7 cellular contexts compared by ENCODE assay signal in genomic region chr22:21824962-21825361, GRCh38. TPM values are rescaled to one million over a fixed set of nuclear protein-coding genes. Genes with fewer than 3 reads are reported as not detected.
A peak's percentile ranks its signal among the peaks of the same experiment; 100 is the strongest.
DNase-seq lines count a peak whose midpoint lies in the region; ATAC-seq and TF ChIP-seq lines count a peak whose summit lies in the region.
"Not testable (repeated sequence)": the region's sequence is repeated elsewhere in the genome, so short reads cannot be mapped to it uniquely, and the experiment has no call there.

No MANE protein-coding gene starts in this region.

- not testable (repeated sequence) for DNase-seq in CD14-positive monocyte (ENCODE audit: low spot score); HFFc6; activated B cell treated with CpG ODN at 0.5 μM for 24 hours; immature natural killer cell; natural killer cell treated with Interleukin-12 subunit alpha and Interleukin-12 subunit beta and Interleukin-15 and Interleukin-18, amount 100 ng/mL, for 72 hours (ENCODE audit: low spot score); stimulated activated naive B cell treated with anti-CD40 and anti-IgM and Interleukin-4, amounts not matched to agents 10 μg/mL and 1 μg/mL and 100 μg/mL, for 72 hours

- H3K4me1 Mint-ChIP-seq in CD14-positive monocyte (peaks cover 47% of the 10 kb centered on the region), HFFc6 (ENCODE audit: low read depth) (peaks cover 55% of the 10 kb centered on the region), activated B cell treated with CpG ODN at 0.5 μM for 24 hours (peaks cover 83% of the 10 kb centered on the region), immature natural killer cell (peaks cover 91 to 94% of the 10 kb centered on the region in 2 donors)
- peaks cover 81% of the 10 kb centered on the region for H3K4me1 Mint-ChIP-seq in dendritic cell treated with granulocyte-macrophage colony-stimulating factor and Interleukin-4, amounts not matched to agents 40 ng/mL and 50 ng/mL, for 4 days (ENCODE audit: low read depth)
- H3K4me1 Mint-ChIP-seq in natural killer cell treated with Interleukin-12 subunit alpha and Interleukin-12 subunit beta and Interleukin-15 and Interleukin-18, amount 100 ng/mL, for 72 hours (ENCODE audit: low read depth in 2 of 2), result peaks cover 64 to 76% of the 10 kb centered on the region in 2 donors
- peaks cover 45 to 88% of the 10 kb centered on the region in 2 donors for H3K4me1 Mint-ChIP-seq in stimulated activated naive B cell treated with anti-CD40 and anti-IgM and Interleukin-4, amounts not matched to agents 10 μg/mL and 1 μg/mL and 100 μg/mL, for 72 hours

- not testable (repeated sequence) for H3K9me3 Mint-ChIP-seq in CD14-positive monocyte; HFFc6; activated B cell treated with CpG ODN at 0.5 μM for 24 hours; dendritic cell treated with granulocyte-macrophage colony-stimulating factor and Interleukin-4, amounts not matched to agents 40 ng/mL and 50 ng/mL, for 4 days; immature natural killer cell; natural killer cell treated with Interleukin-12 subunit alpha and Interleukin-12 subunit beta and Interleukin-15 and Interleukin-18, amount 100 ng/mL, for 72 hours; stimulated activated naive B cell treated with anti-CD40 and anti-IgM and Interleukin-4, amounts not matched to agents 10 μg/mL and 1 μg/mL and 100 μg/mL, for 72 hours

- CTCF ChIA-PET in activated B cell treated with CpG ODN at 0.5 μM for 24 hours (lab: Charles Lee), result interaction anchor here (1.6 to 2.1 kb wide), 2 partner anchors 15 to 113 kb away, joined by 4 to 6 read pairs; no protein-coding TSS in a partner anchor

- peaks cover 7 to 20% of the 10 kb centered on the region in 2 donors for H3K36me3 Mint-ChIP-seq in CD14-positive monocyte
- not testable (repeated sequence) for H3K36me3 Mint-ChIP-seq in HFFc6 (ENCODE audit: low read depth); activated B cell treated with CpG ODN at 0.5 μM for 24 hours (ENCODE audit: low read depth); immature natural killer cell; natural killer cell treated with Interleukin-12 subunit alpha and Interleukin-12 subunit beta and Interleukin-15 and Interleukin-18, amount 100 ng/mL, for 72 hours
- H3K36me3 Mint-ChIP-seq in dendritic cell treated with granulocyte-macrophage colony-stimulating factor and Interleukin-4, amounts not matched to agents 40 ng/mL and 50 ng/mL, for 4 days (ENCODE audit: low read depth), result peaks cover 35% of the 10 kb centered on the region
- peaks cover 11 to 20% of the 10 kb centered on the region in 2 donors for H3K36me3 Mint-ChIP-seq in stimulated activated naive B cell treated with anti-CD40 and anti-IgM and Interleukin-4, amounts not matched to agents 10 μg/mL and 1 μg/mL and 100 μg/mL, for 72 hours

- not testable (repeated sequence) for H3K27me3 Mint-ChIP-seq in CD14-positive monocyte (ENCODE audit: low read depth in 3 of 3); HFFc6 (ENCODE audit: insufficient read depth); activated B cell treated with CpG ODN at 0.5 μM for 24 hours; dendritic cell treated with granulocyte-macrophage colony-stimulating factor and Interleukin-4, amounts not matched to agents 40 ng/mL and 50 ng/mL, for 4 days; immature natural killer cell (ENCODE audit: low read depth in 3 of 3); natural killer cell treated with Interleukin-12 subunit alpha and Interleukin-12 subunit beta and Interleukin-15 and Interleukin-18, amount 100 ng/mL, for 72 hours; stimulated activated naive B cell treated with anti-CD40 and anti-IgM and Interleukin-4, amounts not matched to agents 10 μg/mL and 1 μg/mL and 100 μg/mL, for 72 hours

- POLR2A ChIA-PET in activated B cell treated with CpG ODN at 0.5 μM for 24 hours (lab: Charles Lee), result interaction anchor here (0.6 to 2.4 kb wide), 3 partner anchors 10 to 177 kb away, joined by 3 to 13 read pairs (median 3); no protein-coding TSS in a partner anchor

- intact Hi-C loops in CD14-positive monocyte (cut with micrococcal nuclease), result loop anchor here in 1 of 2 donors (5.0 kb wide), 1 partner anchor 32 kb away; no protein-coding TSS in a partner anchor
- intact Hi-C loops in activated B cell treated with CpG ODN at 0.5 μM for 24 hours (cut with micrococcal nuclease); dendritic cell treated with granulocyte-macrophage colony-stimulating factor and Interleukin-4, amounts not matched to agents 40 ng/mL and 50 ng/mL, for 4 days (cut with micrococcal nuclease): not testable (repeated sequence)

- not testable (repeated sequence) for H3K4me3 Mint-ChIP-seq in CD14-positive monocyte; HFFc6; activated B cell treated with CpG ODN at 0.5 μM for 24 hours; dendritic cell treated with granulocyte-macrophage colony-stimulating factor and Interleukin-4, amounts not matched to agents 40 ng/mL and 50 ng/mL, for 4 days; stimulated activated naive B cell treated with anti-CD40 and anti-IgM and Interleukin-4, amounts not matched to agents 10 μg/mL and 1 μg/mL and 100 μg/mL, for 72 hours
- H3K4me3 Mint-ChIP-seq in immature natural killer cell, result peak overlapping the region in 1 of 5 donors; percentile 64
- peak overlapping the region; percentile 35 for H3K4me3 Mint-ChIP-seq in natural killer cell treated with Interleukin-12 subunit alpha and Interleukin-12 subunit beta and Interleukin-15 and Interleukin-18, amount 100 ng/mL, for 72 hours

- TF ChIP-seq CTCF in CD14-positive monocyte (IDR thresholded peaks at IDR 0.05); HFFc6 (IDR thresholded peaks at IDR 0.05); activated B cell treated with CpG ODN at 0.5 μM for 24 hours (IDR thresholded peaks at IDR 0.05): not testable (repeated sequence)

- H3K27ac Mint-ChIP-seq in CD14-positive monocyte, result peak overlapping the region in 5 of 7 donors; percentile 20 to 70 (median 63)
- H3K27ac Mint-ChIP-seq in HFFc6, result peak overlapping the region; percentile 46; the same call in 1 of the 2 replicates
- peak overlapping the region; percentile 30 for H3K27ac Mint-ChIP-seq in activated B cell treated with CpG ODN at 0.5 μM for 24 hours
- peak overlapping the region; percentile 23 for H3K27ac Mint-ChIP-seq in dendritic cell treated with granulocyte-macrophage colony-stimulating factor and Interleukin-4, amounts not matched to agents 40 ng/mL and 50 ng/mL, for 4 days
- peak overlapping the region in 5 of 6 donors; percentile 43 to 90 (median 62) for H3K27ac Mint-ChIP-seq in immature natural killer cell
- H3K27ac Mint-ChIP-seq in natural killer cell treated with Interleukin-12 subunit alpha and Interleukin-12 subunit beta and Interleukin-15 and Interleukin-18, amount 100 ng/mL, for 72 hours, result peak overlapping the region; percentile 14 to 69
- peak overlapping the region; percentile 25 for H3K27ac Mint-ChIP-seq in stimulated activated naive B cell treated with anti-CD40 and anti-IgM and Interleukin-4, amounts not matched to agents 10 μg/mL and 1 μg/mL and 100 μg/mL, for 72 hours

- ATAC-seq in activated B cell treated with CpG ODN at 0.5 μM for 24 hours (ENCODE audit: low read depth); natural killer cell treated with Interleukin-12 subunit alpha and Interleukin-12 subunit beta and Interleukin-15 and Interleukin-18, amount 100 ng/mL, for 72 hours; stimulated activated naive B cell treated with anti-CD40 and anti-IgM and Interleukin-4, amounts not matched to agents 10 μg/mL and 1 μg/mL and 100 μg/mL, for 72 hours (replicated peaks): not testable (repeated sequence)

RNA-seq across cellular contexts. Expression of gene MAPK1, which starts 42.5 kb away (rescaled TPM):
- polyA plus RNA-seq in CD14-positive monocyte (100 to 1,000 TPM; 118 to 148 TPM), immature natural killer cell (100 to 1,000 TPM; 151 to 168 (median 162) TPM)
- 100 to 1,000 TPM; 140 to 178 (median 160) TPM for total RNA-seq in HFFc6 (2021; fragmentation: NEBNext Ultra II Directional; extraction: Animal tissue kit (Norgen Biotek cat#: 25700))
- total RNA-seq in activated B cell treated with CpG ODN at 0.5 μM for 24 hours, result 130 and 149 TPM in 2 replicates
- 100 to 1,000 TPM; 168 to 176 TPM for total RNA-seq in natural killer cell treated with Interleukin-12 subunit alpha and Interleukin-12 subunit beta and Interleukin-15 and Interleukin-18, amount 100 ng/mL, for 72 hours
